ENCODE assay signal across 23 cellular contexts in genomic region chr14:91123201-91123600, GRCh38. TPM values are rescaled to one million over a fixed set of nuclear protein-coding genes. Genes with fewer than 3 reads are reported as not detected.
DNase-seq lines count a peak whose midpoint lies in the region; ATAC-seq and TF ChIP-seq lines count a peak whose summit lies in the region.
"Had no signal": no experiment of that assay in that cellular context is flagged by ENCODE, and none has a peak within 500 bp of the region (broad histone marks: within the 10 kb centered on the region; RNA-seq: fewer than 3 reads in every experiment).

No MANE protein-coding gene starts in this region.

- H3K27ac Mint-ChIP-seq in brain = peak overlapping the region in 3 of 5 experiments; percentile 22 to 76 (median 75)
- H3K27ac Mint-ChIP-seq in memory B cell = peak overlapping the region; percentile 82
- H3K27ac Mint-ChIP-seq: activated CD4-positive, alpha-beta T cell treated with anti-CD3 and anti-CD28 coated beads, Interleukin-2, amount 10 ng/mL, durations not matched to agents 24 days and 14 days; activated naive CD8-positive, alpha-beta T cell treated with anti-CD3 and anti-CD28 coated beads, Interleukin-2, amount 10 ng/mL, durations not matched to agents 7 days and 5 days; activated T-helper 17 cell treated with anti-CD3 and anti-CD28 coated beads, Interleukin-2, amount 50 U/mL, for 72 hours; HFFc6; stimulated activated naive CD8-positive, alpha-beta T cell treated with anti-CD3 and anti-CD28 coated beads, Interleukin-15, Interleukin-2, amounts not matched to agents 100 ng/mL and 50 ng/mL, for 24 hours had no signal

- peaks cover 16% of the 10 kb centered on the region for H3F3A ChIP-seq in GM23248 (ENCODE audit: insufficient read depth)

- no peaks in the 10 kb centered on the region for H3K27me3 ChIP-seq in suprapubic skin
- no peaks in the 10 kb centered on the region for H3K27me3 ChIP-seq in GM23248 (replicated peaks; ENCODE audit: insufficient read depth)
- H3K27me3 ChIP-seq: body of pancreas, ovary, upper lobe of left lung had no signal

- H3K4me3 ChIP-seq in suprapubic skin = no peak overlapping the region
- H3K4me3 ChIP-seq in GM23248 = no peak overlapping the region
- H3K4me3 ChIP-seq: body of pancreas, ovary, upper lobe of left lung had no signal

- WGBS in suprapubic skin = 69% methylated on average over 8 of the region's 8 CpGs
- 53 to 60% methylated on average over 8 of the region's 8 CpGs for WGBS in GM23248 (ENCODE audit: low coverage in 1 of 2, low lambda C conversion rate in 2 of 2, missing lambda C conversion rate in 2 of 2), 2 experiments

- H3K79me2 ChIP-seq in GM23248 (ENCODE audit: insufficient read depth) = peaks cover 5% of the 10 kb centered on the region; the same call in 1 of the 2 replicates

- H3K9me2 ChIP-seq in GM23248 (ENCODE audit: insufficient read depth) = no peaks in the 10 kb centered on the region

- H4K20me1 ChIP-seq in GM23248 (ENCODE audit: insufficient read depth) = no peaks in the 10 kb centered on the region

- peak overlapping the region; percentile 66 for H3K27ac ChIP-seq in suprapubic skin
- no peak overlapping the region for H3K27ac ChIP-seq in GM23248
- H3K27ac ChIP-seq: ovary had no signal

- no peak overlapping the region for H3K9ac ChIP-seq in GM23248

- H2AFZ ChIP-seq in GM23248 = no peak overlapping the region

- H3K4me2 ChIP-seq in GM23248 (ENCODE audit: unreplicated experiment) = no peak overlapping the region

- TF ChIP-seq EP300 in suprapubic skin (IDR thresholded peaks at IDR 0.05) = no peak

- peaks cover 12% of the 10 kb centered on the region for H3K4me1 Mint-ChIP-seq in brain
- H3K4me1 Mint-ChIP-seq in memory B cell = peaks cover 38% of the 10 kb centered on the region

- no peak for ATAC-seq in memory B cell (ENCODE audit: low read depth)
- ATAC-seq: activated T-helper 17 cell treated with anti-CD3 and anti-CD28 coated beads, Interleukin-2, amount 50 U/mL, for 72 hours; body of pancreas; naive thymus-derived CD4-positive, alpha-beta T cell had no signal

- no peak for TF ChIP-seq CTCF in brain (conservative IDR thresholded peaks at IDR 0.05)
- TF ChIP-seq CTCF in suprapubic skin (IDR thresholded peaks at IDR 0.05) = no peak

- H3K9me3 ChIP-seq in suprapubic skin (no peaks in the 10 kb centered on the region), GM23248 (ENCODE audit: low read depth) (no peaks in the 10 kb centered on the region)
- H3K9me3 ChIP-seq: body of pancreas, ovary, upper lobe of left lung had no signal

- in situ Hi-C loops in GM23248 (cut with MboI) = no loop called here

- H3K4me3 Mint-ChIP-seq in brain (no peak overlapping the region), memory B cell (no peak overlapping the region)
- H3K4me3 Mint-ChIP-seq: activated CD4-positive, alpha-beta T cell treated with anti-CD3 and anti-CD28 coated beads, Interleukin-2, amount 10 ng/mL, durations not matched to agents 24 days and 14 days; activated naive CD8-positive, alpha-beta T cell treated with anti-CD3 and anti-CD28 coated beads, Interleukin-2, amount 10 ng/mL, durations not matched to agents 7 days and 5 days; activated T-helper 17 cell treated with anti-CD3 and anti-CD28 coated beads, Interleukin-2, amount 50 U/mL, for 72 hours; HFFc6; naive thymus-derived CD4-positive, alpha-beta T cell; stimulated activated naive CD8-positive, alpha-beta T cell treated with anti-CD3 and anti-CD28 coated beads, Interleukin-15, Interleukin-2, amounts not matched to agents 100 ng/mL and 50 ng/mL, for 24 hours had no signal

- H3K4me1 ChIP-seq in suprapubic skin (peaks cover 50% of the 10 kb centered on the region), GM23248 (ENCODE audit: insufficient read depth) (peaks cover 13% of the 10 kb centered on the region)

- H3K27me3 Mint-ChIP-seq in brain (no peaks in the 10 kb centered on the region), memory B cell (no peaks in the 10 kb centered on the region)
- H3K27me3 Mint-ChIP-seq: activated CD4-positive, alpha-beta T cell treated with anti-CD3 and anti-CD28 coated beads, Interleukin-2, amount 10 ng/mL, durations not matched to agents 24 days and 14 days; activated naive CD8-positive, alpha-beta T cell treated with anti-CD3 and anti-CD28 coated beads, Interleukin-2, amount 10 ng/mL, durations not matched to agents 7 days and 5 days; activated T-helper 17 cell treated with anti-CD3 and anti-CD28 coated beads, Interleukin-2, amount 50 U/mL, for 72 hours; naive thymus-derived CD4-positive, alpha-beta T cell; stimulated activated naive CD8-positive, alpha-beta T cell treated with anti-CD3 and anti-CD28 coated beads, Interleukin-15, Interleukin-2, amounts not matched to agents 100 ng/mL and 50 ng/mL, for 24 hours had no signal

- H3K36me3 ChIP-seq in suprapubic skin (no peaks in the 10 kb centered on the region), GM23248 (ENCODE audit: low read depth) (no peaks in the 10 kb centered on the region)
- H3K36me3 ChIP-seq: ovary had no signal

- no peak for TF ChIP-seq POLR2A in suprapubic skin (IDR thresholded peaks at IDR 0.05)

- H3K36me3 Mint-ChIP-seq in brain (peaks cover 61% of the 10 kb centered on the region), memory B cell (peaks cover 44% of the 10 kb centered on the region)

- DNase-seq in NCI-H2227 treated with DMSO at 0.1 percent for 48 hours (lab: John Stamatoyannopoulos, UW) (peak; percentile 10), NCI-H2227 (lab: John Stamatoyannopoulos, UW; ENCODE audit: unreplicated experiment) (no peak), memory B cell (ENCODE audit: low spot score in 2 of 2) (no peak), suprapubic skin (ENCODE audit: low spot score in 2 of 2) (no peak), NOMO-1 treated with DMSO at 0.1 percent for 48 hours (lab: John Stamatoyannopoulos, UW; ENCODE audit: unreplicated experiment) (no peak), DMS114 treated with DMSO at 0.1 percent for 48 hours (lab: John Stamatoyannopoulos, UW; ENCODE audit: unreplicated experiment) (no peak), GM23248 (no peak)
- DNase-seq: activated CD4-positive, alpha-beta T cell treated with anti-CD3 and anti-CD28 coated beads, Interleukin-2, amount 10 ng/mL, durations not matched to agents 24 days and 14 days; activated naive CD8-positive, alpha-beta T cell treated with anti-CD3 and anti-CD28 coated beads, Interleukin-2, amount 10 ng/mL, durations not matched to agents 7 days and 5 days; body of pancreas; HFFc6; IMR-90; islet precursor cell; naive thymus-derived CD4-positive, alpha-beta T cell; NCI-H1436 treated with DMSO at 0.1 percent for 48 hours; NCI-H774; OCI-M1; ovary; SIG-M5; upper lobe of left lung had no signal

- H3K9me3 Mint-ChIP-seq in brain (peaks cover 0 to 8% (median 6%) of the 10 kb centered on the region in 5 experiments), memory B cell (no peaks in the 10 kb centered on the region)
- H3K9me3 Mint-ChIP-seq: activated naive CD8-positive, alpha-beta T cell treated with anti-CD3 and anti-CD28 coated beads, Interleukin-2, amount 10 ng/mL, durations not matched to agents 7 days and 5 days; activated T-helper 17 cell treated with anti-CD3 and anti-CD28 coated beads, Interleukin-2, amount 50 U/mL, for 72 hours; stimulated activated naive CD8-positive, alpha-beta T cell treated with anti-CD3 and anti-CD28 coated beads, Interleukin-15, Interleukin-2, amounts not matched to agents 100 ng/mL and 50 ng/mL, for 24 hours had no signal

RNA-seq across cellular contexts. Expression of gene DGLUCY, which starts 9.3 kb away (rescaled TPM):
- 49.6 TPM for polyA plus RNA-seq in brain (ENCODE audit: insufficient read depth, low read depth, low replicate concordance)
- 10 to 100 TPM; 54.0 to 94.9 (median 69.3) TPM for total RNA-seq in suprapubic skin
- 15.2 and 28.5 TPM in 2 replicates for total RNA-seq in GM23248 (2014; rRNA removed; shearing (Covaris generic))
- polyA plus RNA-seq in GM23248 (2016; fragmentation: Nextera tagmentation; extraction: Ambion mirVana) = 15.7 and 17.1 TPM in 2 replicates
